1 cellular context compared by ENCODE assay signal in genomic region chr11:95512682-95513081, GRCh38.
TF ChIP-seq lines count a peak whose summit lies in the region.

No MANE protein-coding gene starts in this region.

TF ChIP-seq in HEK293, 187 proteins besides CTCF, POLR2A, EP300 and RAD21 (continued from another document):
- no peak for TF ChIP-seq ZBTB6 (tag by site-specific recombination; IDR thresholded peaks at IDR 0.05)
- TF ChIP-seq ZNF548 (tag by site-specific recombination; IDR thresholded peaks at IDR 0.05), result no peak
- TF ChIP-seq ZNF248 (tag by site-specific recombination; IDR thresholded peaks at IDR 0.05), result no peak
- no peak for TF ChIP-seq ZNF2 (tag by site-specific recombination; IDR thresholded peaks at IDR 0.05)
- TF ChIP-seq SALL2 (tag by site-specific recombination; IDR thresholded peaks at IDR 0.05; ENCODE audit: borderline replicate concordance), result no peak
- no peak for TF ChIP-seq ZFP69B (tag by site-specific recombination; IDR thresholded peaks at IDR 0.05)
- no peak for TF ChIP-seq ZBTB7A (tag by site-specific recombination; IDR thresholded peaks at IDR 0.05; ENCODE audit: low read depth)
- no peak for TF ChIP-seq BCL6B (tag by site-specific recombination; IDR thresholded peaks at IDR 0.05)
- TF ChIP-seq ZNF529 (tag by site-specific recombination; IDR thresholded peaks at IDR 0.05; ENCODE audit: insufficient replicate concordance), result no peak
- no peak for TF ChIP-seq ZNF302 (tag by site-specific recombination; IDR thresholded peaks at IDR 0.05; ENCODE audit: low read depth)
- TF ChIP-seq ZNF19 (tag by site-specific recombination; IDR thresholded peaks at IDR 0.05; ENCODE audit: low read depth), result no peak
- no peak for TF ChIP-seq ZNF639 (tag by site-specific recombination; IDR thresholded peaks at IDR 0.05)
- no peak for TF ChIP-seq ZXDB (tag by site-specific recombination; IDR thresholded peaks at IDR 0.05)
- TF ChIP-seq ZNF426 (tag by site-specific recombination; IDR thresholded peaks at IDR 0.05), result no peak
- TF ChIP-seq PRDM1 (tag by site-specific recombination; IDR thresholded peaks at IDR 0.05), result 0 out of 2 replicates have a peak, but pooled peaks have one; percentile 17
- TF ChIP-seq ZBTB17 (tag by site-specific recombination; IDR thresholded peaks at IDR 0.05), result peak; percentile 74
- TF ChIP-seq ELK4 (IDR thresholded peaks at IDR 0.05; ENCODE audit: borderline replicate concordance, low read depth, low read length), result no peak
- TF ChIP-seq ZNF791 (tag by site-specific recombination; IDR thresholded peaks at IDR 0.05), result no peak
- TF ChIP-seq EGR2 (tag by site-specific recombination; IDR thresholded peaks at IDR 0.05; ENCODE audit: low read depth), result no peak
- TF ChIP-seq ZNF555 (tag by site-specific recombination; conservative IDR thresholded peaks at IDR 0.05), result no peak
- TF ChIP-seq ZNF777 (tag by site-specific recombination; IDR thresholded peaks at IDR 0.05; ENCODE audit: borderline replicate concordance), result no peak
- no peak for TF ChIP-seq SP3 (tag by site-specific recombination; IDR thresholded peaks at IDR 0.05)
- no peak for TF ChIP-seq ZNF585B (tag by site-specific recombination; IDR thresholded peaks at IDR 0.05)
- no peak for TF ChIP-seq ZNF530 (tag by site-specific recombination; IDR thresholded peaks at IDR 0.05; ENCODE audit: low read depth)
- TF ChIP-seq ZNF785 (tag by site-specific recombination; IDR thresholded peaks at IDR 0.05), result no peak
- no peak for TF ChIP-seq OVOL3 (tag by site-specific recombination; IDR thresholded peaks at IDR 0.05)
- TF ChIP-seq ZNF707 (tag by site-specific recombination; IDR thresholded peaks at IDR 0.05), result no peak
- TF ChIP-seq ZSCAN16 (tag by site-specific recombination; IDR thresholded peaks at IDR 0.05), result no peak
- 0 out of 2 replicates have a peak, but pooled peaks have one; percentile 11 for TF ChIP-seq ZNF629 (tag by site-specific recombination; IDR thresholded peaks at IDR 0.05)
- TF ChIP-seq ZNF37A (tag by site-specific recombination; IDR thresholded peaks at IDR 0.05), result no peak
- TF ChIP-seq PRDM4 (tag by site-specific recombination; IDR thresholded peaks at IDR 0.05), result no peak
- no peak for TF ChIP-seq ZNF169 (tag by site-specific recombination; IDR thresholded peaks at IDR 0.05)
- no peak for TF ChIP-seq ZNF837 (tag by site-specific recombination; IDR thresholded peaks at IDR 0.05)
- TF ChIP-seq ZBTB26 (tag by site-specific recombination; optimal IDR thresholded peaks at IDR 0.05), result no peak
- TF ChIP-seq ZNF311 (tag by site-specific recombination; IDR thresholded peaks at IDR 0.05; ENCODE audit: borderline replicate concordance), result no peak
- no peak for TF ChIP-seq KLF17 (tag by site-specific recombination; IDR thresholded peaks at IDR 0.05)
- TF ChIP-seq REST (tag by site-specific recombination; IDR thresholded peaks at IDR 0.05), result no peak
- no peak for TF ChIP-seq ZNF280D (tag by site-specific recombination; IDR thresholded peaks at IDR 0.05)
- TF ChIP-seq SP2 (tag by site-specific recombination; IDR thresholded peaks at IDR 0.05), result no peak
- no peak for TF ChIP-seq GFI1B (tag by site-specific recombination; IDR thresholded peaks at IDR 0.05)
- TF ChIP-seq ZNF274 (IDR thresholded peaks at IDR 0.05; ENCODE audit: low read length), result no peak
- no peak for TF ChIP-seq ZNF274 (tag by site-specific recombination; IDR thresholded peaks at IDR 0.05; ENCODE audit: borderline replicate concordance)
- TF ChIP-seq ZEB2 (tag by site-specific recombination; IDR thresholded peaks at IDR 0.05), result 0 out of 2 replicates have a peak, but pooled peaks have one; percentile 37
- TF ChIP-seq ZSCAN30 (tag by site-specific recombination; IDR thresholded peaks at IDR 0.05), result no peak
- TF ChIP-seq ZNF670 (tag by site-specific recombination; IDR thresholded peaks at IDR 0.05; ENCODE audit: low read depth), result no peak
